1 cellular context compared by ENCODE assay signal in the genomic region with DNA sequence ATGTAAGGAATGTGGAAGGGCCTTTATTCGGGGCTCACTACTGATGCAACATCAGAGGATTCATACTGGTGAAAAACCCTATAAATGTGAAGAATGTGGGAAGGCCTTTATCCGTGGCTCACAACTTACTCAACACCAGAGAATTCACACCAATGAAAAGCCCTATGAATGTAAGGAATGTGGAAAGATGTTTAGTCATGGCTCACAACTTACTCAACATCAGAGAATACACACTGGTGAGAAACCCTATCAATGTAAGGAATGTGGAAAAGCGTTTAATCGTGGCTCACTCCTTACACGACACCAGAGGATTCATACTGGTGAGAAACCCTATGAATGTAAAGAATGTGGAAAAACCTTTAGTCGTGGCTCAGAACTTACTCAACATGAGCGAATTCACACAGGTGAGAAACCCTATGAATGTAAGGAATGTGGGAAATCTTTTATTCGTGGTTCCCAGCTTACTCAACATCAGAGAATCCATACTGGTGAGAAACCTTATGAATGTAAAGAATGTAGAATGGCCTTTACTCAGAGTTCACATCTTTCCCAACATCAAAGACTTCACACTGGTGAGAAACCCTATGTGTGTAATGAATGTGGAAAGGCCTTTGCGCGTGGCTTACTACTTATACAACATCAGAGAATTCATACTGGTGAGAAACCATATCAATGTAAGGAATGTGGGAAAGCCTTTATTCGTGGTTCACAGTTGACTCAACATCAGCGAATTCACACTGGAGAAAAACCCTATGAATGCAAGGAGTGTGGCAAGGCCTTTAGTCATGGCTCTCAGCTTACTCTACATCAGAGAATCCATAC.
TF ChIP-seq lines count a peak whose summit lies in the region.

No MANE protein-coding gene starts in this region.

TF ChIP-seq in H1, 55 proteins besides CTCF, POLR2A, EP300 and RAD21:
- TF ChIP-seq SIX5 (IDR thresholded peaks at IDR 0.05; ENCODE audit: low read depth, low read length), result no peak
- peak; percentile 97 for TF ChIP-seq ZNF274 (IDR thresholded peaks at IDR 0.05; ENCODE audit: borderline replicate concordance, extremely low read depth, low read length)
